1 cellular context compared by ENCODE assay signal in the genomic region with DNA sequence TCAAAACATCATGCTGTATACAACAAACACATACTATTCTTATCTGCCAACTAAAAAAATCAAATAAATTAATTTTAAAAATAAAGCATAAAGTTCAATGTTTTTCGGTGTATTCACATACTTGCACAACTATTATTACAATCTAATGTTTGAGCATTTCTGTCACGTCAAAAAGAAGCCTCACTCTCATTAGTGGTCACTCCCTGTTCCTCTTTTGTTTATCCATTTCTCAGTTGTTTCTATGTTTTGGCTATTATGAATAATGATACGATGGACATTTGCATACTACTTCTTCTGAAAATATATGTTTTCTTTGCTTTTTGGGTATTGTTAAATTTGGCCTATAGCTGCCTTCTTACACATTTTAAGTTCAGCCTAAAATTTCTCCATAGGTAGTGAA.
TF ChIP-seq lines count a peak whose summit lies in the region.

No MANE protein-coding gene starts in this region.

TF ChIP-seq in GM12878, 131 proteins besides CTCF, POLR2A, EP300 and RAD21 (continued from another document):
- TF ChIP-seq, protein P1, sequence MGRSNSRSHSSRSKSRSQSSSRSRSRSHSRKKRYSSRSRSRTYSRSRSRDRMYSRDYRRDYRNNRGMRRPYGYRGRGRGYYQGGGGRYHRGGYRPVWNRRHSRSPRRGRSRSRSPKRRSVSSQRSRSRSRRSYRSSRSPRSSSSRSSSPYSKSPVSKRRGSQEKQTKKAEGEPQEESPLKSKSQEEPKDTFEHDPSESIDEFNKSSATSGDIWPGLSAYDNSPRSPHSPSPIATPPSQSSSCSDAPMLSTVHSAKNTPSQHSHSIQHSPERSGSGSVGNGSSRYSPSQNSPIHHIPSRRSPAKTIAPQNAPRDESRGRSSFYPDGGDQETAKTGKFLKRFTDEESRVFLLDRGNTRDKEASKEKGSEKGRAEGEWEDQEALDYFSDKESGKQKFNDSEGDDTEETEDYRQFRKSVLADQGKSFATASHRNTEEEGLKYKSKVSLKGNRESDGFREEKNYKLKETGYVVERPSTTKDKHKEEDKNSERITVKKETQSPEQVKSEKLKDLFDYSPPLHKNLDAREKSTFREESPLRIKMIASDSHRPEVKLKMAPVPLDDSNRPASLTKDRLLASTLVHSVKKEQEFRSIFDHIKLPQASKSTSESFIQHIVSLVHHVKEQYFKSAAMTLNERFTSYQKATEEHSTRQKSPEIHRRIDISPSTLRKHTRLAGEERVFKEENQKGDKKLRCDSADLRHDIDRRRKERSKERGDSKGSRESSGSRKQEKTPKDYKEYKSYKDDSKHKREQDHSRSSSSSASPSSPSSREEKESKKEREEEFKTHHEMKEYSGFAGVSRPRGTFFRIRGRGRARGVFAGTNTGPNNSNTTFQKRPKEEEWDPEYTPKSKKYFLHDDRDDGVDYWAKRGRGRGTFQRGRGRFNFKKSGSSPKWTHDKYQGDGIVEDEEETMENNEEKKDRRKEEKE (IDR thresholded peaks at IDR 0.05), result no peak
- TF ChIP-seq PAX5 (IDR thresholded peaks at IDR 0.05; ENCODE audit: borderline replicate concordance, low read depth, low read length), result no peak
- TF ChIP-seq, protein P2, sequence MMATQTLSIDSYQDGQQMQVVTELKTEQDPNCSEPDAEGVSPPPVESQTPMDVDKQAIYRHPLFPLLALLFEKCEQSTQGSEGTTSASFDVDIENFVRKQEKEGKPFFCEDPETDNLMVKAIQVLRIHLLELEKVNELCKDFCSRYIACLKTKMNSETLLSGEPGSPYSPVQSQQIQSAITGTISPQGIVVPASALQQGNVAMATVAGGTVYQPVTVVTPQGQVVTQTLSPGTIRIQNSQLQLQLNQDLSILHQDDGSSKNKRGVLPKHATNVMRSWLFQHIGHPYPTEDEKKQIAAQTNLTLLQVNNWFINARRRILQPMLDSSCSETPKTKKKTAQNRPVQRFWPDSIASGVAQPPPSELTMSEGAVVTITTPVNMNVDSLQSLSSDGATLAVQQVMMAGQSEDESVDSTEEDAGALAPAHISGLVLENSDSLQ (IDR thresholded peaks at IDR 0.05), result peak; percentile 56
- TF ChIP-seq, protein P3, sequence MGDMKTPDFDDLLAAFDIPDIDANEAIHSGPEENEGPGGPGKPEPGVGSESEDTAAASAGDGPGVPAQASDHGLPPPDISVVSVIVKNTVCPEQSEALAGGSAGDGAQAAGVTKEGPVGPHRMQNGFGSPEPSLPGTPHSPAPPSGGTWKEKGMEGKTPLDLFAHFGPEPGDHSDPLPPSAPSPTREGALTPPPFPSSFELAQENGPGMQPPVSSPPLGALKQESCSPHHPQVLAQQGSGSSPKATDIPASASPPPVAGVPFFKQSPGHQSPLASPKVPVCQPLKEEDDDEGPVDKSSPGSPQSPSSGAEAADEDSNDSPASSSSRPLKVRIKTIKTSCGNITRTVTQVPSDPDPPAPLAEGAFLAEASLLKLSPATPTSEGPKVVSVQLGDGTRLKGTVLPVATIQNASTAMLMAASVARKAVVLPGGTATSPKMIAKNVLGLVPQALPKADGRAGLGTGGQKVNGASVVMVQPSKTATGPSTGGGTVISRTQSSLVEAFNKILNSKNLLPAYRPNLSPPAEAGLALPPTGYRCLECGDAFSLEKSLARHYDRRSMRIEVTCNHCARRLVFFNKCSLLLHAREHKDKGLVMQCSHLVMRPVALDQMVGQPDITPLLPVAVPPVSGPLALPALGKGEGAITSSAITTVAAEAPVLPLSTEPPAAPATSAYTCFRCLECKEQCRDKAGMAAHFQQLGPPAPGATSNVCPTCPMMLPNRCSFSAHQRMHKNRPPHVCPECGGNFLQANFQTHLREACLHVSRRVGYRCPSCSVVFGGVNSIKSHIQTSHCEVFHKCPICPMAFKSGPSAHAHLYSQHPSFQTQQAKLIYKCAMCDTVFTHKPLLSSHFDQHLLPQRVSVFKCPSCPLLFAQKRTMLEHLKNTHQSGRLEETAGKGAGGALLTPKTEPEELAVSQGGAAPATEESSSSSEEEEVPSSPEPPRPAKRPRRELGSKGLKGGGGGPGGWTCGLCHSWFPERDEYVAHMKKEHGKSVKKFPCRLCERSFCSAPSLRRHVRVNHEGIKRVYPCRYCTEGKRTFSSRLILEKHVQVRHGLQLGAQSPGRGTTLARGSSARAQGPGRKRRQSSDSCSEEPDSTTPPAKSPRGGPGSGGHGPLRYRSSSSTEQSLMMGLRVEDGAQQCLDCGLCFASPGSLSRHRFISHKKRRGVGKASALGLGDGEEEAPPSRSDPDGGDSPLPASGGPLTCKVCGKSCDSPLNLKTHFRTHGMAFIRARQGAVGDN (IDR thresholded peaks at IDR 0.05), result 0 out of 2 replicates have a peak, but pooled peaks have one; percentile 3
- peak; percentile 93 for TF ChIP-seq SPI1 (IDR thresholded peaks at IDR 0.05; ENCODE audit: borderline replicate concordance, insufficient read depth, low read depth, low read length)
- TF ChIP-seq JUNB (IDR thresholded peaks at IDR 0.05), result peak; percentile 29
TF ChIP-seq in GM12878: peak in this region for 12.
